In the genomic region with DNA sequence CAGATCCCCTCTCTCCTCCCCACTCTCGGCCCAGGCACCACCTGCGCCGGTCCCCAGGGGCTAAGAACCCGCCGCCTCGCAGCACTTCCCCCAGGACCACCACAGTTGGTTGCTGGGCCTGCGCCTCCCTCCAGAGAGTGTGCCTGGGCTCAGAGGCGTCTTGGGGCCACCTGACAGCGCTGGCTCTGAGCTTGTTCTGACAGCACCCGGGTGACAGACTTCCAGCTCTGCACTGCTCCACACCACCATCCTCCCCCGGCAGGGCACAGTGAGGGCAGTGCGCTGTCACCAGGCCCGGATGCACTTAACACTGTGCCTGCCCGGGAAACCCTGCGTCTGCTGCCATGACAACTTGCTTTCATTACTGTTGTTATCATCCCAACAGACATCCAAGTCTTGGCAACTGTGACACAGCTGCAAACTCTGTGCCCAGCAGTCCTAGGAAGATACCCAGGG, we compare ENCODE assay signal across 1 cellular context.
TF ChIP-seq lines count a peak whose summit lies in the region.

No MANE protein-coding gene starts in this region.

TF ChIP-seq in endothelial cell of umbilical vein, 7 proteins besides CTCF, POLR2A, EP300 and RAD21:
- TF ChIP-seq JUN (IDR thresholded peaks at IDR 0.05; ENCODE audit: borderline replicate concordance, insufficient read depth, insufficient read length, low read depth) = no peak
- TF ChIP-seq MYC (IDR thresholded peaks at IDR 0.05; ENCODE audit: low read depth, low read length) = no peak
- peak; percentile 36 for TF ChIP-seq POLR2AphosphoS5 (IDR thresholded peaks at IDR 0.05; ENCODE audit: insufficient read depth, low read depth, low read length)
- no peak for TF ChIP-seq EZH2 (IDR thresholded peaks at IDR 0.05; ENCODE audit: borderline replicate concordance, low read depth, low read length, severe bottlenecking)
- TF ChIP-seq MAX (IDR thresholded peaks at IDR 0.05; ENCODE audit: insufficient read depth, insufficient read length) = peak; percentile 4
